1 cellular context compared by ENCODE assay signal in the genomic region with DNA sequence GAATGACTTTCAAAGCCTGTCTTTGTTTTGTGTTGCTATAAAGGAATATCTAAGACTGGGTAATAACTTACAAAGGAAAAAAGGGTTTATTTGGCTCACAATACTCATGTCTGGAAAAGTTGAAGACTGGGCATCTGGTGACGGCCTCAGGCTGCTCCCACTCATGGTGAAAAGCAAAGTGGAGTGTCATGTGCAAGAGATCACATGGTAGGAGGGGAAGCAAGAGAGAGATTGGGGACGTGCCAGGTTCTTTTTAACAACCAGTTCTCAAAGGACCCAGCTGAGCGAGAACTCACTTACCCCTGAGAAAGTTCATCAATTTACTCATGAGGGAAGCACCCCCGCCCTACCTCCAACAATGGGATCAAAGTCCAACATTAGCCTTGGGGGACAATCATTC.
TF ChIP-seq lines count a peak whose summit lies in the region.

No MANE protein-coding gene starts in this region.

TF ChIP-seq in HepG2, 621 proteins besides CTCF, POLR2A, EP300 and RAD21 (continued from another document):
- no peak for TF ChIP-seq PRDM4 (CRISPR knock-in tag; IDR thresholded peaks at IDR 0.05; ENCODE audit: borderline replicate concordance)
- TF ChIP-seq CSRNP1 (CRISPR knock-in tag; IDR thresholded peaks at IDR 0.05): no peak
- TF ChIP-seq SAP130 (CRISPR knock-in tag; IDR thresholded peaks at IDR 0.05; ENCODE audit: low read depth): no peak
- TF ChIP-seq, protein P1, sequence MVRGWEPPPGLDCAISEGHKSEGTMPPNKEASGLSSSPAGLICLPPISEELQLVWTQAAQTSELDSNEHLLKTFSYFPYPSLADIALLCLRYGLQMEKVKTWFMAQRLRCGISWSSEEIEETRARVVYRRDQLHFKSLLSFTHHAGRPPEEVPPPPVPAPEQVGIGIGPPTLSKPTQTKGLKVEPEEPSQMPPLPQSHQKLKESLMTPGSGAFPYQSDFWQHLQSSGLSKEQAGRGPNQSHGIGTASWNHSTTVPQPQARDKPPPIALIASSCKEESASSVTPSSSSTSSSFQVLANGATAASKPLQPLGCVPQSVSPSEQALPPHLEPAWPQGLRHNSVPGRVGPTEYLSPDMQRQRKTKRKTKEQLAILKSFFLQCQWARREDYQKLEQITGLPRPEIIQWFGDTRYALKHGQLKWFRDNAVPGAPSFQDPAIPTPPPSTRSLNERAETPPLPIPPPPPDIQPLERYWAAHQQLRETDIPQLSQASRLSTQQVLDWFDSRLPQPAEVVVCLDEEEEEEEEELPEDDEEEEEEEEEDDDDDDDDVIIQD (CRISPR knock-in tag; IDR thresholded peaks at IDR 0.05; ENCODE audit: low read depth): peak; percentile 14; the same call in 1 of the 2 replicates
- no peak for TF ChIP-seq CSRNP2 (CRISPR knock-in tag; conservative IDR thresholded peaks at IDR 0.05; ENCODE audit: low read depth)
- no peak for TF ChIP-seq JUND (CRISPR knock-in tag; IDR thresholded peaks at IDR 0.05)
- TF ChIP-seq ARID4A (CRISPR knock-in tag; IDR thresholded peaks at IDR 0.05; ENCODE audit: borderline replicate concordance): no peak
- no peak for TF ChIP-seq ZKSCAN5 (CRISPR knock-in tag; IDR thresholded peaks at IDR 0.05)
TF ChIP-seq in HepG2: peak in this region for 3.
